Comparison of ENCODE assay signal across 8 cellular contexts in the genomic region with DNA sequence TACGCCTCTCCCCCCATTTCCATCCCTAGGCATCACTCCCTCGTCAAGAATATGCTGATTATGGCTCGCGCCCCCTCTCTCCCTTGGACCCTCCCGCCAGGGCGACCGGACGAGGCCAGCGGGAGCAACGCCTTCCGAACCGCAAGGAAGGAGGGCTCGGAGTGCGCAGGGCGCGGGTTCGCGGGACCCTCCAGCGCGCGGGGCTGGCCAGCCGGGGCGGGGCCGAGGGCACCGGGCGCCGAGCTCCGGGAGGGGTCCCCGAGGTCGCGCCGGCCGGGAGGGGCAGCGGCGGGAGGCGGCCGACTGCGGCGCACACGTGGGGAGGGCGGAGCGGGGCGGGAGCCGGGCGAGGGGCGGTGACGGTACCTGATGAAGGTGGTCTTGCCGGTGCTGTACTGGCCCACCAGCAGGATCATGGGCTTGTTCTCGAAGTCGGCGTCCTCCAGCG. TPM values are rescaled to one million over a fixed set of nuclear protein-coding genes. Genes with fewer than 3 reads are reported as not detected.
DNase-seq lines count a peak whose midpoint lies in the region; ATAC-seq and TF ChIP-seq lines count a peak whose summit lies in the region.

No MANE protein-coding gene starts in this region.

- no peaks in the 10 kb centered on the region for H3K4me1 ChIP-seq in ovary (ENCODE audit: insufficient read depth)

- no peaks in the 10 kb centered on the region for H3K36me3 ChIP-seq in ovary

- TF ChIP-seq POLR2A in ovary (IDR thresholded peaks at IDR 0.05) = no peak

- 0 to 1% (median 0%) methylated on average over 36 to 52 of the region's 52 CpGs for WGBS in ovary, 3 donors

- H3K27me3 ChIP-seq in ovary = no peaks in the 10 kb centered on the region

- H3K4me1 Mint-ChIP-seq in activated T-cell treated with anti-CD3 and anti-CD28 coated beads, Interleukin-2, amount 50 U/mL, for 24 hours (ENCODE audit: low read depth) = peaks cover 55% of the 10 kb centered on the region

- TF ChIP-seq CTCF in fibroblast of the aortic adventitia (IDR thresholded peaks at IDR 0.05; ENCODE audit: insufficient read depth, low read length) = no peak
- no peak for TF ChIP-seq CTCF in ovary (IDR thresholded peaks at IDR 0.05)

- H3K9me3 ChIP-seq in ovary = no peaks in the 10 kb centered on the region

- no peak for TF ChIP-seq EP300 in ovary (IDR thresholded peaks at IDR 0.05)

- H3K27me3 Mint-ChIP-seq in activated T-cell treated with anti-CD3 and anti-CD28 coated beads, Interleukin-2, amount 50 U/mL, for 24 hours = peaks cover 5% of the 10 kb centered on the region

- no peaks in the 10 kb centered on the region for H3K9me3 Mint-ChIP-seq in activated T-cell treated with anti-CD3 and anti-CD28 coated beads, Interleukin-2, amount 50 U/mL, for 24 hours

- peak overlapping the region; percentile 67 to 74 for H3K27ac ChIP-seq in ovary

- intact Hi-C loops in ovary (cut with DNase I) = no loop called here

- DNase-seq in activated T-cell treated with anti-CD3 and anti-CD28 coated beads, Interleukin-2, amount 50 U/mL, for 24 hours = no peak
- no peak for DNase-seq in activated T-cell treated with anti-CD3 and anti-CD28 coated beads, Interleukin-2, amount 50 U/mL, for 48 hours
- no peak for DNase-seq in fibroblast of the aortic adventitia (ENCODE audit: low read depth)
- DNase-seq in ovary = peak in 2 of 5 donors; percentile 38 to 61
- no peak for DNase-seq in KBM-7
- no peak for DNase-seq in activated CD4-positive, alpha-beta T cell treated with anti-CD3 and anti-CD28 coated beads for 4 hours

- H3K4me3 ChIP-seq in fibroblast of the aortic adventitia (ENCODE audit: low read depth, low read length) = peak overlapping the region; percentile 98
- peak overlapping the region; percentile 97 for H3K4me3 ChIP-seq in ovary

- peak; percentile 9 for ATAC-seq in HG02840 (IDR thresholded peaks at IDR 0.05; ENCODE audit: low FRiP score, unreplicated experiment)
- peak; percentile 28 for ATAC-seq in SK-N-SH treated with all-trans-retinoic acid at 6 μM for 48 hours

- peak overlapping the region; percentile 98 for H3K27ac Mint-ChIP-seq in activated T-cell treated with anti-CD3 and anti-CD28 coated beads, Interleukin-2, amount 50 U/mL, for 24 hours

- peaks cover 27% of the 10 kb centered on the region for H3K36me3 Mint-ChIP-seq in activated T-cell treated with anti-CD3 and anti-CD28 coated beads, Interleukin-2, amount 50 U/mL, for 24 hours (ENCODE audit: low read depth)

- in situ Hi-C loops in KBM-7 (cut with MboI; ENCODE audit: low pct_unique_long_range_greater_than_20kb, low sequenced_read_pairs) = no loop called here

- H3K4me3 Mint-ChIP-seq in activated T-cell treated with anti-CD3 and anti-CD28 coated beads, Interleukin-2, amount 50 U/mL, for 24 hours = peak overlapping the region; percentile 88

TF ChIP-seq in SK-N-SH treated with all-trans-retinoic acid at 6 μM for 48 hours, 23 proteins besides CTCF, POLR2A, EP300 and RAD21:
- TF ChIP-seq CSDC2 (CRISPR knock-in tag; IDR thresholded peaks at IDR 0.05) (no peak), ZNF8 (CRISPR knock-in tag; IDR thresholded peaks at IDR 0.05) (no peak)

RNA-seq across cellular contexts. Expression of a gene that starts 0.4 kb away (rescaled TPM):
- total RNA-seq in fibroblast of the aortic adventitia (ENCODE audit: low replicate concordance) (10.8 and 12.1 TPM in 2 replicates), ovary (10 to 100 TPM in 6 of 7 donors, 1 to 10 TPM in 1; 8.8 to 23.3 (median 14.8) TPM)
- 10 to 100 TPM; 11.7 to 13.7 TPM for polyA plus RNA-seq in ovary

RNA-seq across cellular contexts. Expression of a gene that starts 48.9 kb away (rescaled TPM):
- not detected in 2 replicates for total RNA-seq in fibroblast of the aortic adventitia (ENCODE audit: low replicate concordance)
- under 1 TPM in 1 of 7 donors, not detected in 6; 0.11 TPM for total RNA-seq in ovary
- under 1 TPM in 1 of 2 donors, not detected in 1; 0.02 TPM for polyA plus RNA-seq in ovary
